9 cellular contexts compared by ENCODE assay signal in the genomic region with DNA sequence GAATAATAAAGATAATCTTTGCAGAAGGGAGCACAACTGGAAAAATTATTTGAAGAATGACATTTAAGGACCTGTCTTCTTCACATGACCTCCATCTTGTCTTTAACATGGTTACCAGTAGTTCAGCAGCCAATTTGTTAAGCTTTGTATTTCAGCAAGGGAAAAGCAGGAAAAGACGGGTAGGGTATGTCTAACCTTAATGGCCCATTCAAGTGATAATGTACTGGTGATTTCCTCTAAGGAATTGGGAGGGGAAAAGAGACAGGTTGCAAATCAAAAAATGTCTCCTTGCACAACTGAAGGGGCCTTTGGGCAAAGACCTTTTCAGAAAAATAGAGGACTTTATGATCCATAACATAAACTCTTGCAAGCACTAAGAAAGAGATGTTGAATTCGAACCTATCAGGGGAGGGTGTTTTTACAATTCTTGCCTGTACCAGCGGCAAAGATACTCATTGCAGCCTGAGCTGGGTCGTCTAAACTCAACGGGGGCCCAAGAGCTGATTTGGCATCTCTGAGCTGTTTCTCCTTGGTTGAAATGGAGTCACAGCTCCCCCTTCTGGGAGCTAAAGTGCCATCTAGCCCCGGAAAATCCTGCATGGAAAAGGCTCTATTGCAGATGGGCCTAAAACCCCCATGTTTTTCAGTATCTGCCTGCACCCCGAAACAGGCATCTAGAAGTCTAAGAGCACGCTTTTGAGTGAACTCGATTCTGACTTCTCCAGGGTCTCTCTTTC. TPM values are rescaled to one million over a fixed set of nuclear protein-coding genes. Genes with fewer than 3 reads are reported as not detected.
DNase-seq lines count a peak whose midpoint lies in the region; ATAC-seq and TF ChIP-seq lines count a peak whose summit lies in the region.
"Had no signal": no experiment of that assay in that cellular context is flagged by ENCODE, and none has a peak within 500 bp of the region (broad histone marks: within the 10 kb centered on the region; RNA-seq: fewer than 3 reads in every experiment).

No MANE protein-coding gene starts in this region.

- TF ChIP-seq CTCF in RWPE2 (IDR thresholded peaks at IDR 0.05; ENCODE audit: poor library complexity, severe bottlenecking) (peak; percentile 49), omental fat pad (IDR thresholded peaks at IDR 0.05) (no peak)

- peak; percentile 22; the same call in 1 of the 3 replicates for ATAC-seq in RWPE2 (ENCODE audit: low read depth)
- no peak for ATAC-seq in omental fat pad (ENCODE audit: low FRiP score)
- ATAC-seq in GM21367 (IDR thresholded peaks at IDR 0.05; ENCODE audit: unreplicated experiment), result no peak

- DNase-seq in DMS53 treated with DMSO at 0.1 percent for 48 hours (lab: John Stamatoyannopoulos, UW; ENCODE audit: unreplicated experiment) (peak; percentile 47), HuH-7 (ENCODE audit: low spot score) (peak; percentile 45), RWPE2 (ENCODE audit: low spot score) (no peak), hippocampal formation (lab: John Stamatoyannopoulos, UW) (peak; percentile 31 to 53), omental fat pad (ENCODE audit: low spot score) (no peak), OCI-M2 (lab: John Stamatoyannopoulos, UW; ENCODE audit: unreplicated experiment) (no peak)
- no peak for DNase-seq in stimulated activated CD4-positive, alpha-beta T cell treated with anti-CD3 and anti-CD28 coated beads, Interleukin-2, amount 100 ng/mL, for 48 hours

- H3K27ac ChIP-seq in RWPE2 (ENCODE audit: poor library complexity, severe bottlenecking), result no peak overlapping the region

- peaks cover 37% of the 10 kb centered on the region for H3K27me3 ChIP-seq in RWPE2 (ENCODE audit: insufficient read depth, poor library complexity, severe bottlenecking)

- no peaks in the 10 kb centered on the region for H3K4me1 ChIP-seq in RWPE2 (ENCODE audit: insufficient read depth, poor library complexity, severe bottlenecking)

- H3K36me3 ChIP-seq in RWPE2 (ENCODE audit: low read depth), result no peaks in the 10 kb centered on the region

- H3K9me3 ChIP-seq in RWPE2 (ENCODE audit: severe bottlenecking), result no peaks in the 10 kb centered on the region

- no peak overlapping the region for H3K4me3 ChIP-seq in RWPE2 (ENCODE audit: severe bottlenecking)

RNA-seq across cellular contexts. Expression of a gene that starts 3.8 kb away (rescaled TPM):
- total RNA-seq in omental fat pad, result under 1 TPM in 2 of 4 donors, not detected in 2; 0.24 to 0.37 TPM
- total RNA-seq: T-helper 1 cell treated with Interleukin-12 subunit alpha and Interleukin-12 subunit beta and Interleukin-4 antibody, amounts not matched to agents 30 ng/mL and 1 ng/mL, for 36 hours had no signal

Comparison
In these comparisons a context has a peak if more than half of its experiments do, and no peak if none do; other contexts are left out.
1. DNase-seq: peak in DMS53 treated with DMSO at 0.1 percent for 48 hours (single experiment), HuH-7 (single experiment) and hippocampal formation (2 of 2); none in RWPE2 (single experiment), omental fat pad (single experiment), stimulated activated CD4-positive, alpha-beta T cell treated with anti-CD3 and anti-CD28 coated beads, Interleukin-2, amount 100 ng/mL, for 48 hours (0 of 2) and OCI-M2 (single experiment).